In genomic region chr13:85798999-85799646, GRCh38 we compare ENCODE assay signal across 8 cellular contexts. TPM values are rescaled to one million over a fixed set of nuclear protein-coding genes. Genes with fewer than 3 reads are reported as not detected.
DNase-seq lines count a peak whose midpoint lies in the region; FAIRE-seq and TF ChIP-seq lines count a peak whose summit lies in the region.
"Had no signal": no experiment of that assay in that cellular context is flagged by ENCODE, and none has a peak within 500 bp of the region (broad histone marks: within the 10 kb centered on the region; RNA-seq: fewer than 3 reads in every experiment).

Gene SLITRK6 (minus strand): TSS chr13:85799419. CDS start chr13:85796508, 2,911 bp downstream.

- H3K4me3 ChIP-seq in fibroblast of mammary gland (ENCODE audit: control insufficient read depth, low read depth, low read length) (no peak within 1 kb of the TSS), skin epidermis (peak within 1 kb of the TSS in 4 of 7 experiments; percentile 15 to 36 (median 28)), uterus (no peak within 1 kb of the TSS)

- H3K4me1 ChIP-seq in uterus, result no peaks in the 10 kb centered on the region

- intact Hi-C loops in posterior vena cava (cut with DNase I), result no loop called here
- intact Hi-C loops in uterus (cut with DNase I; ENCODE audit: low total_unique reads), result no loop called here

- H3K27me3 ChIP-seq in uterus, result no peaks in the 10 kb centered on the region

- DNase-seq in HTR-8/SVneo (ENCODE audit: insufficient read length, low spot score) (peak; percentile 7), OCI-M1 (lab: John Stamatoyannopoulos, UW) (peak; percentile 90), fibroblast of mammary gland (ENCODE audit: low read depth) (peak; percentile 48), posterior vena cava (ENCODE audit: low spot score) (no peak), uterus (no peak), T-helper 1 cell (no peak)
- DNase-seq: MM.1S had no signal

- TF ChIP-seq CTCF in fibroblast of mammary gland (conservative IDR thresholded peaks at IDR 0.05; ENCODE audit: control insufficient read depth, insufficient read depth, low read depth, low read length), result no peak
- TF ChIP-seq CTCF in uterus (IDR thresholded peaks at IDR 0.05), result no peak

- H3K9me3 ChIP-seq in uterus, result no peaks in the 10 kb centered on the region

- H3K36me3 ChIP-seq in uterus, result no peaks in the 10 kb centered on the region

- H3K27ac ChIP-seq in skin epidermis (peak within 1 kb of the TSS in 9 of 21 experiments; percentile 7 to 68 (median 34)), uterus (no peak within 1 kb of the TSS)

- no peak for FAIRE-seq in HTR-8/SVneo (lab: Jason Lieb, UNC)

- TF ChIP-seq POLR2A in uterus (IDR thresholded peaks at IDR 0.05), result no peak

RNA-seq across cellular contexts. Expression of gene SLITRK6, which starts in this region (rescaled TPM):
- total RNA-seq in posterior vena cava (under 1 TPM; 0.32 to 0.38 TPM), uterus (10 to 100 TPM in 1 of 4 donors, under 1 TPM in 1, not detected in 2; 0.91 to 25.7 TPM)

Comparison
In these comparisons a context has a peak if more than half of its experiments do, and no peak if none do; other contexts are left out.
1. DNase-seq: peak in HTR-8/SVneo (single experiment), OCI-M1 (single experiment) and fibroblast of mammary gland (single experiment); none in posterior vena cava (single experiment), uterus (0 of 2) and T-helper 1 cell (0 of 5).
2. H3K4me3 ChIP-seq: peak in skin epidermis (4 of 7); none in fibroblast of mammary gland (single experiment) and uterus (0 of 2).